Comparison of ENCODE assay signal across 19 cellular contexts in the genomic region with DNA sequence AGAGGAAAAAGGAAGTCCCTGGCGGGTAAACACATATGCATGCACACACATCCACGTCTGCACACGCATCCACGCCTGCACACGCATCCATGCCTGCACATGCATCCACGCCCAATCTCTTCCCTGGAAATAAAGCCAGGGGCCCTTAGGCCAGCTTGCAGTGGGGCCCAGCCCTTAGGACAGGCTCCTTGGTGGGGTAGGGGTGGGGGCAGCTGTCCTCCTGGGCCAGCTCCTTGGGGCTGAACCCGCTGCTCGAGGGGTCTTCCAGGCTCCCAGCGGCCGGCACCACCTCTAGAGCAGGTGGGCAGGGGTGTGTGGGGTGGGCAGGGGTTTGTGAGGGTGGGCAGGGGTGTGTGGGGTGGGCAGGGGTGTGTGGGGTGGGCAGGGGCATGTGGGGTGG. TPM values are rescaled to one million over a fixed set of nuclear protein-coding genes. Genes with fewer than 3 reads are reported as not detected.
DNase-seq lines count a peak whose midpoint lies in the region; ATAC-seq and TF ChIP-seq lines count a peak whose summit lies in the region.
"Had no signal": no experiment of that assay in that cellular context is flagged by ENCODE, and none has a peak within 500 bp of the region (broad histone marks: within the 10 kb centered on the region; RNA-seq: fewer than 3 reads in every experiment).

No MANE protein-coding gene starts in this region.

- H3K9ac ChIP-seq in endodermal cell (ENCODE audit: extremely low read depth, low read length, poor library complexity, severe bottlenecking), result no peak overlapping the region
- H3K9ac ChIP-seq: GM23248 had no signal

- H3K36me3 ChIP-seq in endodermal cell (ENCODE audit: control insufficient read depth, insufficient read depth, low read length), result no peaks in the 10 kb centered on the region
- peaks cover 0 to 32% (median 0%) of the 10 kb centered on the region in 6 donors for H3K36me3 ChIP-seq in spleen

- peaks cover 27% of the 10 kb centered on the region for H3K4me1 Mint-ChIP-seq in activated T-cell treated with anti-CD3 and anti-CD28 coated beads, Interleukin-2, amount 50 U/mL, for 72 hours (ENCODE audit: low read depth)
- H3K4me1 Mint-ChIP-seq in endodermal cell, result no peaks in the 10 kb centered on the region

- TF ChIP-seq POLR2A in NB4 (IDR thresholded peaks at IDR 0.05; ENCODE audit: extremely low read depth, insufficient read length) (no peak), spleen (IDR thresholded peaks at IDR 0.05) (no peak)

- ATAC-seq in activated T-cell treated with anti-CD3 and anti-CD28 coated beads, Interleukin-2, amount 50 U/mL, for 72 hours (replicated peaks in 1 of 2), result no peak
- ATAC-seq in HG03460 (IDR thresholded peaks at IDR 0.05; ENCODE audit: unreplicated experiment), result no peak
- ATAC-seq: activated T-cell treated with anti-CD3 and anti-CD28 coated beads, Interleukin-2, amount 50 U/mL, for 4 hours; heart right ventricle had no signal

- WGBS in endodermal cell (ENCODE audit: insufficient coverage in 1 of 2, insufficient read length in 1 of 2), 2 experiments, result 85 to 100% methylated on average over 2 to 8 of the region's 10 CpGs
- 43 to 73% (median 55%) methylated on average over 3 to 10 of the region's 10 CpGs for WGBS in spleen, 5 donors

- intact Hi-C loops in spleen (cut with DNase I; ENCODE audit: low total_unique reads), result loop anchor here (5.0 kb wide), 1 partner anchor 102 kb away; no protein-coding TSS in a partner anchor

- H3K4me3 ChIP-seq in NB4 (ENCODE audit: low read depth, low read length) (no peak overlapping the region), endodermal cell (ENCODE audit: low read length) (no peak overlapping the region), spleen (peak overlapping the region in 2 of 8 donors; percentile 6 to 30)
- H3K4me3 ChIP-seq: GM23248 had no signal

- H3K27me3 ChIP-seq in endodermal cell (ENCODE audit: control insufficient read depth, insufficient read depth, low read length, poor library complexity, severe bottlenecking) (no peaks in the 10 kb centered on the region), spleen (replicated peaks in 1 of 7) (no peaks in the 10 kb centered on the region)
- H3K27me3 ChIP-seq: heart right ventricle had no signal

- no peaks in the 10 kb centered on the region for H3K9me3 ChIP-seq in endodermal cell (ENCODE audit: control insufficient read depth, low read length)
- no peaks in the 10 kb centered on the region for H3K9me3 ChIP-seq in spleen
- H3K9me3 ChIP-seq: heart right ventricle had no signal

- no peaks in the 10 kb centered on the region for H3K9me3 Mint-ChIP-seq in activated T-cell treated with anti-CD3 and anti-CD28 coated beads, Interleukin-2, amount 50 U/mL, for 72 hours
- no peaks in the 10 kb centered on the region for H3K9me3 Mint-ChIP-seq in endodermal cell
- H3K9me3 Mint-ChIP-seq: activated T-cell treated with anti-CD3 and anti-CD28 coated beads, Interleukin-2, amount 50 U/mL, for 4 hours had no signal

- no peaks in the 10 kb centered on the region for H3K4me1 ChIP-seq in endodermal cell (ENCODE audit: control insufficient read depth, insufficient read depth, low read length)
- H3K4me1 ChIP-seq in spleen, result peaks cover 28 to 74% (median 60%) of the 10 kb centered on the region in 6 donors

- no peaks in the 10 kb centered on the region for H3K27me3 Mint-ChIP-seq in activated T-cell treated with anti-CD3 and anti-CD28 coated beads, Interleukin-2, amount 50 U/mL, for 72 hours (ENCODE audit: low read depth)
- H3K27me3 Mint-ChIP-seq in endodermal cell (ENCODE audit: insufficient read depth), result peaks cover 9% of the 10 kb centered on the region

- in situ Hi-C loops in G401 (cut with HindIII; ENCODE audit: low sequenced_read_pairs), result no loop called here

- peaks cover 0 to 2% of the 10 kb centered on the region in 2 donors for H3K36me3 Mint-ChIP-seq in activated T-cell treated with anti-CD3 and anti-CD28 coated beads, Interleukin-2, amount 50 U/mL, for 72 hours (ENCODE audit: insufficient read depth in 2 of 2)
- no peaks in the 10 kb centered on the region for H3K36me3 Mint-ChIP-seq in endodermal cell (ENCODE audit: low read depth)

- H3K27ac Mint-ChIP-seq in activated T-cell treated with anti-CD3 and anti-CD28 coated beads, Interleukin-2, amount 50 U/mL, for 72 hours, result no peak overlapping the region
- no peak overlapping the region for H3K27ac Mint-ChIP-seq in endodermal cell

- H3K4me3 Mint-ChIP-seq in activated T-cell treated with anti-CD3 and anti-CD28 coated beads, Interleukin-2, amount 50 U/mL, for 72 hours, result peak overlapping the region; percentile 32 to 60
- H3K4me3 Mint-ChIP-seq in endodermal cell, result no peak overlapping the region

- H3K27ac ChIP-seq in endodermal cell (ENCODE audit: low read depth, low read length) (no peak overlapping the region), spleen (peak overlapping the region in 4 of 8 donors; percentile 36 to 95 (median 90))
- H3K27ac ChIP-seq: GM23248 had no signal

- TF ChIP-seq CTCF in NB4 (IDR thresholded peaks at IDR 0.05; ENCODE audit: low read depth, low read length), result no peak
- no peak for TF ChIP-seq CTCF in endodermal cell (conservative IDR thresholded peaks at IDR 0.05)
- no peak for TF ChIP-seq CTCF in spleen (IDR thresholded peaks at IDR 0.05 in 8 of 11, conservative IDR thresholded peaks at IDR 0.05 in 3 of 11)

- no peak for DNase-seq in activated T-cell treated with anti-CD3 and anti-CD28 coated beads, Interleukin-2, amount 50 U/mL, for 72 hours
- DNase-seq in activated T-cell treated with anti-CD3 and anti-CD28 coated beads for 4 hours (no peak), NB4 (ENCODE audit: low read depth) (peak; percentile 8), endodermal cell (peak; percentile 40), spleen (peak; percentile 76), glomerular visceral epithelial cell (ENCODE audit: extremely low spot score) (no peak), G401 (ENCODE audit: low spot score) (no peak)
- DNase-seq: activated CD4-positive, CD25-positive, alpha-beta regulatory T cell treated with anti-CD3 and anti-CD28 coated beads, Interleukin-2, amount 50 U/mL, for 72 hours; activated T-cell treated with anti-CD3 and anti-CD28 coated beads, Interleukin-2, amount 50 U/mL, for 4 hours; amygdala; caudate nucleus; GM23248; heart right ventricle; NCI-H2107; NCI-H524 treated with DMSO at 0.1 percent for 48 hours; SIG-M5; substantia nigra had no signal

RNA-seq across cellular contexts. Expression of a gene that starts 1.9 kb away (rescaled TPM):
- 10 to 100 TPM; 13.6 to 16.6 TPM for total RNA-seq in activated T-cell treated with anti-CD3 and anti-CD28 coated beads, Interleukin-2, amount 50 U/mL, for 72 hours
- under 1 TPM in 1 of 2 donors, not detected in 1; 0.20 TPM for total RNA-seq in endodermal cell
- polyA plus RNA-seq in endodermal cell (2013, experiment 1 of 2), result not detected
- not detected for polyA plus RNA-seq in endodermal cell (2013, experiment 2 of 2)
- 10 to 100 TPM; 10.6 to 24.9 (median 18.1) TPM for total RNA-seq in spleen
- polyA plus RNA-seq in spleen, result 10 to 100 TPM in 1 of 3 donors, 1 to 10 TPM in 2; 8.6 to 12.1 (median 8.9) TPM
- not detected in 2 replicates for total RNA-seq in G401 (2014; rRNA removed; shearing (Covaris generic))
- total RNA-seq: GM23248 had no signal
- polyA plus RNA-seq: GM23248, keratinocyte had no signal

RNA-seq across cellular contexts. Expression of a gene that starts 2.0 kb away (rescaled TPM):
- total RNA-seq in activated T-cell treated with anti-CD3 and anti-CD28 coated beads, Interleukin-2, amount 50 U/mL, for 72 hours, result 10 to 100 TPM in 1 of 2 donors, 1 to 10 TPM in 1; 8.6 to 10.2 TPM
- total RNA-seq in endodermal cell (not detected), spleen (10 to 100 TPM; 10.6 to 21.0 (median 17.6) TPM)
- not detected for polyA plus RNA-seq in endodermal cell (2013, experiment 1 of 2)
- 0.70 TPM for polyA plus RNA-seq in endodermal cell (2013, experiment 2 of 2)
- polyA plus RNA-seq in spleen, result 10 to 100 TPM; 11.2 to 21.8 (median 14.1) TPM
- total RNA-seq in G401 (2014; rRNA removed; shearing (Covaris generic)), result not detected in 2 replicates
- total RNA-seq: GM23248 had no signal
- polyA plus RNA-seq: GM23248, keratinocyte had no signal

RNA-seq across cellular contexts. Expression of a gene that starts 29.4 kb away (rescaled TPM):
- total RNA-seq in activated T-cell treated with anti-CD3 and anti-CD28 coated beads, Interleukin-2, amount 50 U/mL, for 72 hours, result 1 to 10 TPM in 1 of 2 donors, under 1 TPM in 1; 0.38 to 1.7 TPM
- not detected for total RNA-seq in endodermal cell
- polyA plus RNA-seq in endodermal cell (2013, experiment 1 of 2), result 1.2 TPM
- 1.1 TPM for polyA plus RNA-seq in endodermal cell (2013, experiment 2 of 2)
- total RNA-seq in spleen, result 1 to 10 TPM; 1.9 to 3.0 (median 2.3) TPM
- 1 to 10 TPM in 1 of 3 donors, under 1 TPM in 2; 0.68 to 1.3 (median 0.93) TPM for polyA plus RNA-seq in spleen
- total RNA-seq in G401 (2014; rRNA removed; shearing (Covaris generic)), result not detected in 2 replicates
- total RNA-seq: GM23248 had no signal
- polyA plus RNA-seq: GM23248 had no signal

Comparison
In these comparisons a context has a peak if more than half of its experiments do, and no peak if none do; other contexts are left out.
1. DNase-seq: peak in NB4 (single experiment), endodermal cell (single experiment) and spleen (single experiment); none in activated T-cell treated with anti-CD3 and anti-CD28 coated beads, Interleukin-2, amount 50 U/mL, for 72 hours (0 of 2), activated T-cell treated with anti-CD3 and anti-CD28 coated beads for 4 hours (single experiment), glomerular visceral epithelial cell (single experiment) and G401 (single experiment).
2. RNA of a gene that starts 1.9 kb away (total RNA-seq): 10.6 to 24.9 TPM in spleen and 13.6 to 16.6 TPM in activated T-cell treated with anti-CD3 and anti-CD28 coated beads, Interleukin-2, amount 50 U/mL, for 72 hours; 0.20 TPM in endodermal cell and not detected in G401; every median in the first group is over 4 times any median in the second.